ENCODE assay signal across 18 cellular contexts in the genomic region with DNA sequence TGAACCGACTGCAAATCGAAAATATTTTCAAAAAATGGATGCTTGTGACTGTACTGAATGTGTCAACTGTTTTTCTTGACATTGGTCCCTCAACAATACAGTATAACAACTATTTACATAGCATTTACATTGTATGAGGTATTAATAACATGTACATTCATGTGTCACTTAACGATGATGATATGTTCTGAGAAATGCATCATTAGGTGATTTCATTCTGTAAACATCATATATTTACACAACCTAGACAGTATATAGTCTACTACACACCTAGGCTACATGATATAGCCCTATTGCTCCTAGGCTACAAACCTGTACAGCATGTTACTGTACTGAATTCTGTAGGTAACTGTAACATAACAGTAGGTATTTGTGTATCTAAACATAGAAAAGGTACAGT. TPM values are rescaled to one million over a fixed set of nuclear protein-coding genes. Genes with fewer than 3 reads are reported as not detected.
DNase-seq lines count a peak whose midpoint lies in the region; ATAC-seq, FAIRE-seq and TF ChIP-seq lines count a peak whose summit lies in the region.
"Had no signal": no experiment of that assay in that cellular context is flagged by ENCODE, and none has a peak within 500 bp of the region (broad histone marks: within the 10 kb centered on the region; RNA-seq: fewer than 3 reads in every experiment).

No MANE protein-coding gene starts in this region.

- intact Hi-C loops in PC-3 (cut with micrococcal nuclease): no loop called here
- intact Hi-C loops in right cardiac atrium (cut with DNase I): no loop called here

- POLR2A ChIA-PET in A549 (lab: Yijun Ruan, JAX) (no interaction called here), PC-3 (lab: Charles Lee; ENCODE audit: unreplicated experiment) (no interaction called here)

- H4K20me1 ChIP-seq in PC-3 (ENCODE audit: low read length): no peaks in the 10 kb centered on the region

- H3K36me3 ChIP-seq in PC-3 (ENCODE audit: low read depth, low read length): peaks cover 28% of the 10 kb centered on the region; the same call in 1 of the 2 replicates

- H3K9ac ChIP-seq in PC-3 (ENCODE audit: low read length): no peak overlapping the region

- peak; percentile 54 for FAIRE-seq in A549 (lab: Jason Lieb, UNC)
- FAIRE-seq in GM12891 (lab: Jason Lieb, UNC): peak; percentile 43
- FAIRE-seq: A204.1, GM18507, HepG2 had no signal

- H3K9me3 ChIP-seq in A549: no peaks in the 10 kb centered on the region
- no peaks in the 10 kb centered on the region for H3K9me3 ChIP-seq in PC-3 (ENCODE audit: low read length)
- no peaks in the 10 kb centered on the region for H3K9me3 ChIP-seq in right cardiac atrium (ENCODE audit: control insufficient read depth, low read length)
- H3K9me3 ChIP-seq: BE2C had no signal

- H3K27ac ChIP-seq in A549 (no peak overlapping the region), PC-3 (ENCODE audit: low read length) (peak overlapping the region; percentile 42), right cardiac atrium (ENCODE audit: low read length) (no peak overlapping the region)
- H3K27ac ChIP-seq: C4-2B had no signal

- no peak for TF ChIP-seq POLR2A in A549 (IDR thresholded peaks at IDR 0.05; ENCODE audit: low read length)
- TF ChIP-seq POLR2A in GM12891 (IDR thresholded peaks at IDR 0.05; ENCODE audit: low read depth, low read length): no peak

- no peak overlapping the region for H3K4me3 ChIP-seq in A549
- H3K4me3 ChIP-seq in PC-3 (ENCODE audit: low read length): no peak overlapping the region
- no peak overlapping the region for H3K4me3 ChIP-seq in epithelial cell of esophagus (ENCODE audit: low read length)
- no peak overlapping the region for H3K4me3 ChIP-seq in right cardiac atrium (ENCODE audit: low read length)

- no peak for TF ChIP-seq EP300 in A549 (IDR thresholded peaks at IDR 0.05)

- TF ChIP-seq CTCF in A549 (IDR thresholded peaks at IDR 0.05): no peak
- TF ChIP-seq CTCF in PC-3 (conservative IDR thresholded peaks at IDR 0.05; ENCODE audit: low read depth, low read length): no peak
- no peak for TF ChIP-seq CTCF in epithelial cell of esophagus (IDR thresholded peaks at IDR 0.05; ENCODE audit: insufficient read depth, low read depth, low read length, missing control alignments)

- no TSS peak for BruUV-seq in PC-3 (replicated peaks; lab: Mats Ljungman, UMichigan)

- H3K4me2 ChIP-seq in A549 (no peak overlapping the region), PC-3 (ENCODE audit: low read length) (no peak overlapping the region)

- TF ChIP-seq RAD21 in A549 (conservative IDR thresholded peaks at IDR 0.05 in 1 of 2, IDR thresholded peaks at IDR 0.05 in 1 of 2): no peak

- no peaks in the 10 kb centered on the region for H3K79me2 ChIP-seq in PC-3 (ENCODE audit: low read length)

- H2AFZ ChIP-seq in PC-3 (ENCODE audit: low read length): no peak overlapping the region

- CTCF ChIA-PET in A549 (lab: Yijun Ruan, JAX) (no interaction called here), PC-3 (lab: Charles Lee) (interaction anchor here (0.6 kb wide), 1 partner anchor 227 kb away, joined by 3 read pairs; no protein-coding TSS in a partner anchor)

- no peak for DNase-seq in A549 (ENCODE audit: low read depth in 1 of 2, low spot score in 1 of 2)
- DNase-seq in GM12891 (ENCODE audit: insufficient read length, low spot score): no peak
- DNase-seq in PC-3: peak; percentile 61
- peak; percentile 27 for DNase-seq in epithelial cell of esophagus (ENCODE audit: low read depth)
- DNase-seq in NCI-H345 (lab: John Stamatoyannopoulos, UW): no peak
- no peak for DNase-seq in right cardiac atrium
- no peak for DNase-seq in SW480 (ENCODE audit: low spot score)
- DNase-seq: BE2C; CD4-positive, alpha-beta memory T cell; DMS153; GF-D8; GOT3; H9 had no signal

- H3K4me1 ChIP-seq in A549: no peaks in the 10 kb centered on the region
- H3K4me1 ChIP-seq in PC-3 (ENCODE audit: insufficient read depth, low read length): peaks cover 16% of the 10 kb centered on the region
- no peaks in the 10 kb centered on the region for H3K4me1 ChIP-seq in right cardiac atrium (ENCODE audit: control insufficient read depth, insufficient read depth, low read length)
- H3K4me1 ChIP-seq: BE2C had no signal

- ATAC-seq in A549 (no peak), PC-3 (peak; percentile 47), right cardiac atrium (no peak), GM21528 (IDR thresholded peaks at IDR 0.05; ENCODE audit: low FRiP score, unreplicated experiment) (no peak)
- ATAC-seq: HepG2 had no signal

- H3F3A ChIP-seq in PC-3 (ENCODE audit: low read length, unreplicated experiment): peaks cover 6% of the 10 kb centered on the region

- WGBS in A549 (ENCODE audit: missing lambda C conversion rate): 82% methylated on average over 3 of the region's 3 CpGs
- WGBS in right cardiac atrium: 97% methylated on average over 3 of the region's 3 CpGs

- H3K27me3 ChIP-seq in PC-3 (ENCODE audit: low read length): no peaks in the 10 kb centered on the region
- H3K27me3 ChIP-seq in right cardiac atrium (ENCODE audit: control insufficient read depth, insufficient read depth): no peaks in the 10 kb centered on the region
- H3K27me3 ChIP-seq: BE2C had no signal

- no peaks in the 10 kb centered on the region for H3K9me2 ChIP-seq in PC-3 (replicated peaks; ENCODE audit: low read length)

TF ChIP-seq in A549, 52 proteins besides CTCF, POLR2A, EP300 and RAD21:
- no peak for TF ChIP-seq ZNF302 (CRISPR knock-in tag; IDR thresholded peaks at IDR 0.05)
- no peak for TF ChIP-seq SREBF2 (IDR thresholded peaks at IDR 0.05)
- TF ChIP-seq ZSCAN20 (CRISPR knock-in tag; IDR thresholded peaks at IDR 0.05): no peak

TF ChIP-seq in GM12891, 5 proteins besides CTCF, POLR2A, EP300 and RAD21:
- no peak for TF ChIP-seq POU2F2 (IDR thresholded peaks at IDR 0.05; ENCODE audit: low read depth, low read length)
- no peak for TF ChIP-seq TAF1 (IDR thresholded peaks at IDR 0.05; ENCODE audit: low read depth, low read length)
- no peak for TF ChIP-seq POLR2AphosphoS5 (IDR thresholded peaks at IDR 0.05; ENCODE audit: low read depth, low read length)
- TF ChIP-seq PAX5 (IDR thresholded peaks at IDR 0.05; ENCODE audit: insufficient read depth, low read length, severe bottlenecking): no peak
- no peak for TF ChIP-seq SPI1 (IDR thresholded peaks at IDR 0.05; ENCODE audit: low read depth, low read length)
TF ChIP-seq in GM12891: peak in this region for 0.

RNA-seq across cellular contexts. Expression of gene SIRT1, which starts 39.7 kb away (rescaled TPM):
- polyA plus RNA-seq in A549 (2011; rRNA removed) (30.5 and 34.8 TPM in 2 replicates), A549 (2017; fragmentation: RNase III; extraction: RNeasy Plus Mini Kit Qiagen cat#74134 plus additional on column Dnase treatment) (16.1 to 16.8 TPM (median 16.2 TPM) in 3 replicates), right cardiac atrium (9.3 TPM)
- 9.5 and 10.6 TPM in 2 replicates for polyA plus RNA-seq in A549 (2012; cell fraction: cytosol; rRNA removed)
- 6.0 and 10.2 TPM in 2 replicates for polyA plus RNA-seq in A549 (2012; cell fraction: nucleus; rRNA removed)
- polyA minus RNA-seq in A549 (2011; rRNA and poly(A)+ RNA removed): 6.3 and 8.2 TPM in 2 replicates
- 5.1 TPM for polyA plus RNA-seq in GM12891 (2012; ENCODE audit: low read depth, missing spikeins)
- total RNA-seq in PC-3 (2014; rRNA removed) (20.4 and 20.8 TPM in 2 replicates), right cardiac atrium (10 to 100 TPM; 16.0 to 18.7 (median 17.5) TPM)

Comparison
In these comparisons a context has a peak if more than half of its experiments do, and no peak if none do; other contexts are left out.
1. DNase-seq: peak in PC-3 (single experiment) and epithelial cell of esophagus (single experiment); none in A549 (0 of 2), GM12891 (single experiment), NCI-H345 (single experiment), right cardiac atrium (0 of 3) and SW480 (single experiment).